ENCODE assay signal across 15 cellular contexts in the genomic region with DNA sequence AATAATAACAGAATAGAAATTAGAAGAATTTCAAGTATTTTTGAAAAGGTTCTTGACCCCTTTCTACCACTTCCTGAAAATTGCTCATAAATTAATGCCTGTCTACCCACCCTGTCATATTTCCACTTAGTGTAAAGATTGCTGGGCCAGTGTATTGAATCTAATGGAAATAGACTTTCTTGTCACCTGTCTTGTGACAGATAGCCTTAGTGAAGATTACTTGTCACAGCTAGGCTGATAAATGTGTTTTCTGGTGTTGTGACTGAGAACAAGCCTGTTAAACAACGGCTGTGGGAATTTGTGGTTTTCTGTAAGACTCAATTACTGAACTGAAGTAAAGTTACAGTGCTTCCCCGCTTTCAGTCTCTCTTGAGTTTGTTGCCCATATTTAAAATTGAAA. TPM values are rescaled to one million over a fixed set of nuclear protein-coding genes. Genes with fewer than 3 reads are reported as not detected.
A peak's percentile ranks its signal among the peaks of the same experiment; 100 is the strongest.
DNase-seq lines count a peak whose midpoint lies in the region; ATAC-seq and FAIRE-seq lines count a peak whose summit lies in the region.
"Had no signal": no experiment of that assay in that cellular context is flagged by ENCODE, and none has a peak within 500 bp of the region (broad histone marks: within the 10 kb centered on the region; RNA-seq: fewer than 3 reads in every experiment).

No MANE protein-coding gene starts in this region.

- DNase-seq in HS-27A (ENCODE audit: low read depth), result peak; percentile 2
- peak; percentile 51 for DNase-seq in iris pigment epithelial cell (ENCODE audit: low read depth)
- no peak for DNase-seq in NCI-H1105 treated with DMSO at 0.1 percent for 48 hours (lab: John Stamatoyannopoulos, UW)
- DNase-seq in trophoblast cell, result no peak
- no peak for DNase-seq in NCI-H187 (lab: John Stamatoyannopoulos, UW)
- DNase-seq in frontal cortex (ENCODE audit: low spot score in 2 of 2), result no peak
- DNase-seq: activated CD4-positive, alpha-beta memory T cell treated with anti-CD3 and anti-CD28 coated beads, Interleukin-2, amount 10 ng/mL, durations not matched to agents 7 days and 5 days; glutamatergic neuron; NCI-H1436 treated with DMSO at 0.1 percent for 48 hours; Right ventricle myocardium superior had no signal

- H4K8ac ChIP-seq in trophoblast cell (ENCODE audit: low read depth, low read length), result no peak overlapping the region

- H3K4me2 ChIP-seq in trophoblast cell (ENCODE audit: low read length), result no peak overlapping the region

- no peak overlapping the region for H3K27ac ChIP-seq in trophoblast cell (ENCODE audit: low read depth, low read length)
- H3K27ac ChIP-seq: breast epithelium, suprapubic skin had no signal

- no peak overlapping the region for H4K91ac ChIP-seq in trophoblast cell (ENCODE audit: low read depth, low read length)

- H3K27me3 ChIP-seq in trophoblast cell (ENCODE audit: insufficient read depth, low read length), result no peaks in the 10 kb centered on the region
- H3K27me3 ChIP-seq: breast epithelium, suprapubic skin had no signal

- WGBS in trophoblast cell (ENCODE audit: extremely low coverage, insufficient coverage, insufficient read length), result no CpG with 5 or more reads among the region's 2 CpGs

- H3K36me3 ChIP-seq in trophoblast cell (ENCODE audit: control insufficient read depth in 1 of 2, insufficient read depth in 2 of 2, low read length in 2 of 2), result peaks cover 3 to 4% of the 10 kb centered on the region in 2 experiments

- no peak overlapping the region for H3K23ac ChIP-seq in trophoblast cell (ENCODE audit: low read length)

- no peak overlapping the region for H4K12ac ChIP-seq in trophoblast cell (ENCODE audit: low read depth, low read length)

- no peak overlapping the region for H3K18ac ChIP-seq in trophoblast cell (ENCODE audit: low read length)

- no peak overlapping the region for H3K14ac ChIP-seq in trophoblast cell (ENCODE audit: low read length)

- H3K4ac ChIP-seq in trophoblast cell (ENCODE audit: low read depth, low read length), result no peak overlapping the region

- no peak overlapping the region for H2AK5ac ChIP-seq in trophoblast cell (ENCODE audit: low read length)

- no peaks in the 10 kb centered on the region for H3K9me3 ChIP-seq in trophoblast cell (ENCODE audit: insufficient read depth, low read depth, low read length)
- H3K9me3 ChIP-seq: breast epithelium, suprapubic skin had no signal

- H3K79me2 ChIP-seq in trophoblast cell (ENCODE audit: control insufficient read depth, insufficient read depth, low read length, poor library complexity), result no peaks in the 10 kb centered on the region

- H2AFZ ChIP-seq in trophoblast cell (ENCODE audit: insufficient read depth, low read length, poor library complexity), result no peak overlapping the region

- no peaks in the 10 kb centered on the region for H3K4me1 ChIP-seq in trophoblast cell (ENCODE audit: control insufficient read depth in 1 of 2, insufficient read depth in 2 of 2, low read length in 2 of 2)
- H3K4me1 ChIP-seq: breast epithelium, suprapubic skin had no signal

- no peak for FAIRE-seq in frontal cortex (lab: Jason Lieb, UNC)

- H3K4me3 ChIP-seq in trophoblast cell (ENCODE audit: low read depth, low read length), result no peak overlapping the region
- H3K4me3 ChIP-seq: breast epithelium, suprapubic skin had no signal

- no peak overlapping the region for H2BK120ac ChIP-seq in trophoblast cell (ENCODE audit: insufficient read depth, low read length, poor library complexity)

- no peak overlapping the region for H3K9ac ChIP-seq in trophoblast cell (ENCODE audit: low read length)

- H3K79me1 ChIP-seq in trophoblast cell (ENCODE audit: low read length), result no peaks in the 10 kb centered on the region

- ATAC-seq in GM18909 (IDR thresholded peaks at IDR 0.05; ENCODE audit: poor library complexity, unreplicated experiment) (peak; percentile 73), HG02642 (IDR thresholded peaks at IDR 0.05; ENCODE audit: poor library complexity, unreplicated experiment) (peak; percentile 61)
- ATAC-seq: HCT116 had no signal

- H2BK5ac ChIP-seq in trophoblast cell (ENCODE audit: low read depth, low read length, poor library complexity), result no peak overlapping the region

- H2BK12ac ChIP-seq in trophoblast cell (ENCODE audit: low read length), result no peak overlapping the region

RNA-seq across cellular contexts. Expression of gene PIK3C3, which starts 37.0 kb away (rescaled TPM):
- polyA plus RNA-seq in trophoblast cell (2013), result 34.3 and 36.5 TPM in 2 replicates
- total RNA-seq in frontal cortex, result 74.6 TPM

Comparison
In these comparisons a context has a peak if more than half of its experiments do, and no peak if none do; other contexts are left out.
1. DNase-seq: peak in HS-27A (single experiment) and iris pigment epithelial cell (single experiment); none in NCI-H1105 treated with DMSO at 0.1 percent for 48 hours (single experiment), trophoblast cell (0 of 2), NCI-H187 (0 of 2) and frontal cortex (0 of 2).